In genomic region chr3:196227086-196227485, GRCh38 we compare ENCODE assay signal across 1 cellular context.
TF ChIP-seq lines count a peak whose summit lies in the region.

No MANE protein-coding gene starts in this region.

TF ChIP-seq in K562, 482 proteins besides CTCF, POLR2A, EP300 and RAD21:
- no peak for TF ChIP-seq MAFF (IDR thresholded peaks at IDR 0.05; ENCODE audit: low read length)
- TF ChIP-seq ZKSCAN3 (CRISPR knock-in tag; IDR thresholded peaks at IDR 0.05), result no peak
- TF ChIP-seq HDAC3 (IDR thresholded peaks at IDR 0.05; ENCODE audit: borderline replicate concordance, partially characterized antibody), result no peak
- TF ChIP-seq HCFC1 (IDR thresholded peaks at IDR 0.05; ENCODE audit: low read depth, low read length), result no peak
- no peak for TF ChIP-seq RBM34 (IDR thresholded peaks at IDR 0.05; ENCODE audit: borderline replicate concordance, insufficient read depth, low read length)
- TF ChIP-seq, protein P1, sequence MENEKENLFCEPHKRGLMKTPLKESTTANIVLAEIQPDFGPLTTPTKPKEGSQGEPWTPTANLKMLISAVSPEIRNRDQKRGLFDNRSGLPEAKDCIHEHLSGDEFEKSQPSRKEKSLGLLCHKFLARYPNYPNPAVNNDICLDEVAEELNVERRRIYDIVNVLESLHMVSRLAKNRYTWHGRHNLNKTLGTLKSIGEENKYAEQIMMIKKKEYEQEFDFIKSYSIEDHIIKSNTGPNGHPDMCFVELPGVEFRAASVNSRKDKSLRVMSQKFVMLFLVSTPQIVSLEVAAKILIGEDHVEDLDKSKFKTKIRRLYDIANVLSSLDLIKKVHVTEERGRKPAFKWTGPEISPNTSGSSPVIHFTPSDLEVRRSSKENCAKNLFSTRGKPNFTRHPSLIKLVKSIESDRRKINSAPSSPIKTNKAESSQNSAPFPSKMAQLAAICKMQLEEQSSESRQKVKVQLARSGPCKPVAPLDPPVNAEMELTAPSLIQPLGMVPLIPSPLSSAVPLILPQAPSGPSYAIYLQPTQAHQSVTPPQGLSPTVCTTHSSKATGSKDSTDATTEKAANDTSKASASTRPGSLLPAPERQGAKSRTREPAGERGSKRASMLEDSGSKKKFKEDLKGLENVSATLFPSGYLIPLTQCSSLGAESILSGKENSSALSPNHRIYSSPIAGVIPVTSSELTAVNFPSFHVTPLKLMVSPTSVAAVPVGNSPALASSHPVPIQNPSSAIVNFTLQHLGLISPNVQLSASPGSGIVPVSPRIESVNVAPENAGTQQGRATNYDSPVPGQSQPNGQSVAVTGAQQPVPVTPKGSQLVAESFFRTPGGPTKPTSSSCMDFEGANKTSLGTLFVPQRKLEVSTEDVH (IDR thresholded peaks at IDR 0.05; ENCODE audit: low read depth, partially characterized antibody), result no peak
